In the genomic region with DNA sequence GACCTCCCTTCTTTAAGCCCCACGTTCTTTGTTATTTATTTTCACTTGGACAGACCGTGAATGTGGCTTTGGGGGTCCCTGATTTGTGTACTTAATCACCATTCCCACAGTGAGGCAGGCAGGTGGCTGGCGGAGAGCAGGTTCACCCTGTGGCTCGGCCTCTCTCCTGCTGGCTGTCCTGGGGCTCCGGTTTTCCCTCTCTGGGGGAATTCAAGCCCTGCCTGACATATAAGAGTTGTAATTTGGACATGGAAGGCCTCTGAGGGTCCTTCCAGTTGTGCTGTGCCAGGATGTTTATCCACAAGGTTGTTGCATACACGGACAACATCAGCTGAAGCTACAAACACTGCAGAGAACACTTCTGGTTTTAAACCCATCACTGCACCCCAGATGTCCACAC, we compare ENCODE assay signal across 28 cellular contexts.
"Had no signal": no experiment of that assay in that cellular context is flagged by ENCODE, and none has a peak within 500 bp of the region (broad histone marks: within the 10 kb centered on the region; RNA-seq: fewer than 3 reads in every experiment).

No MANE protein-coding gene starts in this region.

- H3K27ac ChIP-seq: KMS-11, PC-9, RWPE1, SJCRH30, SK-N-MC had no signal

- H3K9me3 Mint-ChIP-seq: activated CD4-positive, alpha-beta T cell treated with anti-CD3 and anti-CD28 coated beads, Interleukin-2, amount 10 ng/mL, durations not matched to agents 24 days and 14 days had no signal

- H3K36me3 ChIP-seq: SJCRH30 had no signal

- H3K27me3 ChIP-seq: SJCRH30 had no signal

- H3K27ac Mint-ChIP-seq: activated CD4-positive, alpha-beta T cell treated with anti-CD3 and anti-CD28 coated beads, Interleukin-2, amount 10 ng/mL, durations not matched to agents 24 days and 14 days; activated CD8-positive, alpha-beta T cell treated with anti-CD3 and anti-CD28 coated beads, Interleukin-2, amount 10 ng/mL, durations not matched to agents 7 days and 5 days; activated naive CD4-positive, alpha-beta T cell treated with anti-CD3 and anti-CD28 coated beads, Interleukin-2, amount 10 ng/mL, durations not matched to agents 7 days and 5 days; activated naive CD8-positive, alpha-beta T cell; activated naive CD8-positive, alpha-beta T cell treated with anti-CD3 and anti-CD28 coated beads, Interleukin-2, amount 50 U/mL, for 24 hours; activated T-cell treated with anti-CD3 and anti-CD28 coated beads, Interleukin-2, amount 50 U/mL, for 24 hours; activated T-helper 2 cell treated with anti-CD3 and anti-CD28 coated beads, Interferon-gamma antibody, Interleukin-2, Interleukin-4, amounts not matched to agents 10 μg/mL and 5 μg/mL and 100 μg/mL, durations not matched to agents 14 hours and 24 hours and 36 hours; brain; T-helper 1 cell treated with Interleukin-12 subunit alpha and Interleukin-12 subunit beta and Interleukin-4 antibody, amounts not matched to agents 30 μg/mL and 1 μg/mL, for 36 hours; T-helper 2 cell treated with Interferon-gamma antibody and Interleukin-4, amounts not matched to agents 5 μg/mL and 100 μg/mL, for 36 hours had no signal

- H3K27me3 Mint-ChIP-seq: activated CD4-positive, alpha-beta T cell treated with anti-CD3 and anti-CD28 coated beads, Interleukin-2, amount 10 ng/mL, durations not matched to agents 24 days and 14 days; activated naive CD4-positive, alpha-beta T cell treated with anti-CD3 and anti-CD28 coated beads, Interleukin-2, amount 10 ng/mL, durations not matched to agents 7 days and 5 days; activated naive CD8-positive, alpha-beta T cell treated with anti-CD3 and anti-CD28 coated beads, Interleukin-2, amount 50 U/mL, for 24 hours had no signal

- H3K36me3 Mint-ChIP-seq: activated naive CD4-positive, alpha-beta T cell treated with anti-CD3 and anti-CD28 coated beads, Interleukin-2, amount 10 ng/mL, durations not matched to agents 7 days and 5 days; activated naive CD8-positive, alpha-beta T cell; brain had no signal

- DNase-seq: activated CD4-positive, alpha-beta T cell treated with anti-CD3 and anti-CD28 coated beads, Interleukin-2, amount 10 ng/mL, durations not matched to agents 24 days and 14 days; activated CD4-positive, alpha-beta T cell treated with anti-CD3 and anti-CD28 coated beads, Interleukin-2, amount 50 U/mL, for 48 hours; activated CD8-positive, alpha-beta T cell treated with anti-CD3 and anti-CD28 coated beads, Interleukin-2, amount 10 ng/mL, durations not matched to agents 7 days and 5 days; activated naive CD4-positive, alpha-beta T cell treated with anti-CD3 and anti-CD28 coated beads, Interleukin-2, amount 10 ng/mL, durations not matched to agents 7 days and 5 days; activated naive CD8-positive, alpha-beta T cell treated with anti-CD3 and anti-CD28 coated beads, Interleukin-2, amount 50 U/mL, for 24 hours; activated T-cell treated with anti-CD3 and anti-CD28 coated beads, Interleukin-2, amount 50 U/mL, for 24 hours; anterior cingulate cortex; MM.1S; MV-4-11; NCI-H146; NCI-H187; NCI-H2029 treated with DMSO at 0.1 percent for 48 hours; NCI-H2107; NCI-H446; NCI-H510A treated with DMSO at 0.1 percent for 48 hours; NCI-H526 treated with DMSO at 0.1 percent for 48 hours; NCI-H774; PC-9; SJCRH30 had no signal

- H3K4me3 Mint-ChIP-seq: activated CD4-positive, alpha-beta T cell treated with anti-CD3 and anti-CD28 coated beads, Interleukin-2, amount 10 ng/mL, durations not matched to agents 24 days and 14 days; activated CD8-positive, alpha-beta T cell treated with anti-CD3 and anti-CD28 coated beads, Interleukin-2, amount 10 ng/mL, durations not matched to agents 7 days and 5 days; activated naive CD4-positive, alpha-beta T cell treated with anti-CD3 and anti-CD28 coated beads, Interleukin-2, amount 10 ng/mL, durations not matched to agents 7 days and 5 days; activated naive CD8-positive, alpha-beta T cell; activated naive CD8-positive, alpha-beta T cell treated with anti-CD3 and anti-CD28 coated beads, Interleukin-2, amount 50 U/mL, for 24 hours; activated T-cell treated with anti-CD3 and anti-CD28 coated beads, Interleukin-2, amount 50 U/mL, for 24 hours; brain; T-helper 1 cell treated with Interleukin-12 subunit alpha and Interleukin-12 subunit beta and Interleukin-4 antibody, amounts not matched to agents 30 μg/mL and 1 μg/mL, for 36 hours; T-helper 2 cell treated with Interferon-gamma antibody and Interleukin-4, amounts not matched to agents 5 μg/mL and 100 μg/mL, for 36 hours had no signal

- H3K4me1 ChIP-seq: SJCRH30 had no signal

- H3K4me1 Mint-ChIP-seq: activated CD4-positive, alpha-beta T cell treated with anti-CD3 and anti-CD28 coated beads, Interleukin-2, amount 10 ng/mL, durations not matched to agents 24 days and 14 days; activated naive CD4-positive, alpha-beta T cell treated with anti-CD3 and anti-CD28 coated beads, Interleukin-2, amount 10 ng/mL, durations not matched to agents 7 days and 5 days; activated naive CD8-positive, alpha-beta T cell treated with anti-CD3 and anti-CD28 coated beads, Interleukin-2, amount 50 U/mL, for 24 hours; brain had no signal

- ATAC-seq: activated CD8-positive, alpha-beta T cell treated with anti-CD3 and anti-CD28 coated beads, Interleukin-2, amount 10 ng/mL, durations not matched to agents 7 days and 5 days; activated naive CD8-positive, alpha-beta T cell treated with anti-CD3 and anti-CD28 coated beads, Interleukin-2, amount 50 U/mL, for 24 hours; Right ventricle myocardium inferior had no signal

- H3K4me3 ChIP-seq: PC-9, SJCRH30, SK-N-MC had no signal
